Comparison of ENCODE assay signal across 12 cellular contexts in the genomic region with DNA sequence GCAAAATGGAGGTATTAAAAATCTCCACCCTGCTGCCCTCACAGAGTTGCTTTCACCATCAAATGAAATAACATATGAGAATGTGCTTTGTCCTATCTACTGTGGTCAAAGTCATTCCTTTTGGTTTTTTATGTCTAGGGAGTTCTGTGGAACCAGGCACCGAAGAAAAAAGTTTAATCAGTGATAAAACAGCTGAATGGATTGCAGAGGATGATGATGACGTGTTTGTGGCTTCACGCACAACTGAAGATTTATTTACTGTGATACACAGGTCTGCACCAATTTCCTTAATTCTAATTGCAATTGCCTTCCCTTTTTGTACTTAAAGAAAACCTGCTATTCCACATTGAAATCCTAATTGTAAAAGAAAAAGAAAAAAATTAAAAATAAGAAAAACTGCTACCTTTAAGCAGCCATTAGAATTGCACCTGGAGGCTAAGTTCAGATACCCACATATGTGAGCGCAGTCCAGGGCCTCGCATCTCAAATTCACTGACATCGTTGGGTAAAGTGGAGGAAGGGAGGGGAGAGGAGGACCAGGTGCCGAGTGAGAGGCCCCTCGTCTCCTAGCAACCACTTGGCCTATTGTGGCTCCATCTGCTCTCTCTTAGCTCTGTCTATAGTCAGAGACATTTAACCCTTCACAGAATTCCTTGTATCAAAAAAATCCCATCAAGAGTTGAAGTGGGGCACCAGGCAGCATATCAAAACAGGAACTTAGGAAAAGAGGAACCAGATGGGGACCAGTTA. TPM values are rescaled to one million over a fixed set of nuclear protein-coding genes. Genes with fewer than 3 reads are reported as not detected.
DNase-seq lines count a peak whose midpoint lies in the region; ATAC-seq lines count a peak whose summit lies in the region.
"Had no signal": no experiment of that assay in that cellular context is flagged by ENCODE, and none has a peak within 500 bp of the region (broad histone marks: within the 10 kb centered on the region; RNA-seq: fewer than 3 reads in every experiment).

No MANE protein-coding gene starts in this region.

- POLR2A ChIA-PET in activated CD4-positive, alpha-beta memory T cell treated with anti-CD3 and anti-CD28 coated beads, Interleukin-2, amount 10 ng/mL, durations not matched to agents 7 days and 5 days (lab: Charles Lee): interaction anchor here (0.8 kb wide), 1 partner anchor 11 kb away, joined by 3 read pairs; the partner anchor contains the start of gene RTL5

- no peaks in the 10 kb centered on the region for H3K27me3 Mint-ChIP-seq in effector memory CD8-positive, alpha-beta T cell
- H3K27me3 Mint-ChIP-seq in activated CD4-positive, alpha-beta memory T cell treated with anti-CD3 and anti-CD28 coated beads, Interleukin-2, amount 10 ng/mL, durations not matched to agents 7 days and 5 days: peaks cover 32% of the 10 kb centered on the region
- peaks cover 32% of the 10 kb centered on the region for H3K27me3 Mint-ChIP-seq in stimulated activated naive CD8-positive, alpha-beta T cell treated with anti-CD3 and anti-CD28 coated beads, Interleukin-15, amount 100 ng/mL, for 72 hours

- peak; percentile 50 for ATAC-seq in effector memory CD8-positive, alpha-beta T cell (replicated peaks)
- no peak for ATAC-seq in GM21515 (IDR thresholded peaks at IDR 0.05; ENCODE audit: unreplicated experiment)
- ATAC-seq in stimulated activated naive CD8-positive, alpha-beta T cell treated with anti-CD3 and anti-CD28 coated beads, Interleukin-15, amount 100 ng/mL, for 72 hours: no peak
- ATAC-seq: HepG2 had no signal

- peak overlapping the region in 1 of 2 donors; percentile 21 for H3K27ac Mint-ChIP-seq in effector memory CD8-positive, alpha-beta T cell
- H3K27ac Mint-ChIP-seq in activated CD4-positive, alpha-beta memory T cell treated with anti-CD3 and anti-CD28 coated beads, Interleukin-2, amount 10 ng/mL, durations not matched to agents 7 days and 5 days: no peak overlapping the region
- H3K27ac Mint-ChIP-seq in stimulated activated naive CD8-positive, alpha-beta T cell treated with anti-CD3 and anti-CD28 coated beads, Interleukin-15, amount 100 ng/mL, for 72 hours: no peak overlapping the region
- H3K27ac Mint-ChIP-seq: activated naive CD8-positive, alpha-beta T cell treated with anti-CD3 and anti-CD28 coated beads, Interleukin-2, amount 10 ng/mL, durations not matched to agents 7 days and 5 days had no signal

- CTCF ChIA-PET in activated CD4-positive, alpha-beta memory T cell treated with anti-CD3 and anti-CD28 coated beads, Interleukin-2, amount 10 ng/mL, durations not matched to agents 7 days and 5 days (lab: Charles Lee): interaction anchor here (1.5 kb wide), 1 partner anchor 123 kb away, joined by 3 read pairs; no protein-coding TSS in a partner anchor

- H3K4me3 Mint-ChIP-seq in effector memory CD8-positive, alpha-beta T cell: no peak overlapping the region
- no peak overlapping the region for H3K4me3 Mint-ChIP-seq in activated CD4-positive, alpha-beta memory T cell treated with anti-CD3 and anti-CD28 coated beads, Interleukin-2, amount 10 ng/mL, durations not matched to agents 7 days and 5 days
- H3K4me3 Mint-ChIP-seq in stimulated activated naive CD8-positive, alpha-beta T cell treated with anti-CD3 and anti-CD28 coated beads, Interleukin-15, amount 100 ng/mL, for 72 hours: no peak overlapping the region
- H3K4me3 Mint-ChIP-seq: activated naive CD8-positive, alpha-beta T cell treated with anti-CD3 and anti-CD28 coated beads, Interleukin-2, amount 10 ng/mL, durations not matched to agents 7 days and 5 days had no signal

- DNase-seq in D341Med (ENCODE audit: low spot score) (peak; percentile 79), NCI-H1105 (lab: John Stamatoyannopoulos, UW) (peak; percentile 88), NCI-H510A treated with DMSO at 0.1 percent for 48 hours (lab: John Stamatoyannopoulos, UW) (peak; percentile 93)
- DNase-seq in effector memory CD8-positive, alpha-beta T cell: no peak
- DNase-seq in stimulated activated naive CD4-positive, alpha-beta T cell treated with Interleukin-2 at 50 U/mL for 16 hours (lab: John Stamatoyannopoulos, UW): no peak
- no peak for DNase-seq in activated CD4-positive, alpha-beta memory T cell treated with anti-CD3 and anti-CD28 coated beads, Interleukin-2, amount 10 ng/mL, durations not matched to agents 7 days and 5 days
- no peak for DNase-seq in stimulated activated naive CD8-positive, alpha-beta T cell treated with anti-CD3 and anti-CD28 coated beads, Interleukin-15, amount 100 ng/mL, for 72 hours
- DNase-seq: activated CD4-positive, alpha-beta T cell treated with anti-CD3 and anti-CD28 coated beads, Interleukin-2, amount 50 U/mL, for 1 hour; activated naive CD8-positive, alpha-beta T cell treated with anti-CD3 and anti-CD28 coated beads, Interleukin-2, amount 10 ng/mL, durations not matched to agents 7 days and 5 days; stimulated activated CD4-positive, alpha-beta T cell treated with anti-CD3 and anti-CD28 coated beads, Interleukin-1b, Interleukin-23, amount 100 ng/mL, for 48 hours had no signal

- H3K9me3 Mint-ChIP-seq in effector memory CD8-positive, alpha-beta T cell: no peaks in the 10 kb centered on the region
- H3K9me3 Mint-ChIP-seq in activated CD4-positive, alpha-beta memory T cell treated with anti-CD3 and anti-CD28 coated beads, Interleukin-2, amount 10 ng/mL, durations not matched to agents 7 days and 5 days: no peaks in the 10 kb centered on the region
- H3K9me3 Mint-ChIP-seq in stimulated activated naive CD8-positive, alpha-beta T cell treated with anti-CD3 and anti-CD28 coated beads, Interleukin-15, amount 100 ng/mL, for 72 hours: no peaks in the 10 kb centered on the region
- H3K9me3 Mint-ChIP-seq: activated naive CD8-positive, alpha-beta T cell treated with anti-CD3 and anti-CD28 coated beads, Interleukin-2, amount 10 ng/mL, durations not matched to agents 7 days and 5 days had no signal

- H3K36me3 Mint-ChIP-seq in effector memory CD8-positive, alpha-beta T cell (ENCODE audit: insufficient read depth): peaks cover 22% of the 10 kb centered on the region
- H3K36me3 Mint-ChIP-seq in activated CD4-positive, alpha-beta memory T cell treated with anti-CD3 and anti-CD28 coated beads, Interleukin-2, amount 10 ng/mL, durations not matched to agents 7 days and 5 days (ENCODE audit: low read depth): peaks cover 17% of the 10 kb centered on the region

- peaks cover 23 to 24% of the 10 kb centered on the region in 2 donors for H3K4me1 Mint-ChIP-seq in effector memory CD8-positive, alpha-beta T cell (ENCODE audit: low read depth in 2 of 2)
- peaks cover 38% of the 10 kb centered on the region for H3K4me1 Mint-ChIP-seq in activated CD4-positive, alpha-beta memory T cell treated with anti-CD3 and anti-CD28 coated beads, Interleukin-2, amount 10 ng/mL, durations not matched to agents 7 days and 5 days
- peaks cover 27% of the 10 kb centered on the region for H3K4me1 Mint-ChIP-seq in stimulated activated naive CD8-positive, alpha-beta T cell treated with anti-CD3 and anti-CD28 coated beads, Interleukin-15, amount 100 ng/mL, for 72 hours

RNA-seq across cellular contexts. Expression of gene RTL5, which starts 10.6 kb away (rescaled TPM):
- total RNA-seq in activated CD4-positive, alpha-beta memory T cell treated with anti-CD3 and anti-CD28 coated beads, Interleukin-2, amount 10 ng/mL, durations not matched to agents 7 days and 5 days: under 1 TPM; 0.13 TPM
- total RNA-seq: HepG2 had no signal

RNA-seq across cellular contexts. Expression of gene PIN4, which starts 39.3 kb away (rescaled TPM):
- total RNA-seq in activated CD4-positive, alpha-beta memory T cell treated with anti-CD3 and anti-CD28 coated beads, Interleukin-2, amount 10 ng/mL, durations not matched to agents 7 days and 5 days: 1 to 10 TPM; 7.5 to 8.9 TPM

Comparison
In these comparisons a context has a peak if more than half of its experiments do, and no peak if none do; other contexts are left out.
1. DNase-seq: peak in D341Med (single experiment), NCI-H1105 (single experiment) and NCI-H510A treated with DMSO at 0.1 percent for 48 hours (single experiment); none in effector memory CD8-positive, alpha-beta T cell (0 of 3), stimulated activated naive CD4-positive, alpha-beta T cell treated with Interleukin-2 at 50 U/mL for 16 hours (single experiment), activated CD4-positive, alpha-beta memory T cell treated with anti-CD3 and anti-CD28 coated beads, Interleukin-2, amount 10 ng/mL, durations not matched to agents 7 days and 5 days (single experiment) and stimulated activated naive CD8-positive, alpha-beta T cell treated with anti-CD3 and anti-CD28 coated beads, Interleukin-15, amount 100 ng/mL, for 72 hours (0 of 2).